35 cellular contexts compared by ENCODE assay signal in genomic region chr10:64329510-64329909, GRCh38.
"Had no signal": no experiment of that assay in that cellular context is flagged by ENCODE, and none has a peak within 500 bp of the region (broad histone marks: within the 10 kb centered on the region; RNA-seq: fewer than 3 reads in every experiment).

No MANE protein-coding gene starts in this region.

- H3K27me3 ChIP-seq: MG63 had no signal

- DNase-seq: Karpas-422, Kasumi-1, MG63, MM.1S, MV-4-11, NCI-H1048, NCI-H1092, NCI-H1092 treated with DMSO at 0.1 percent for 48 hours, NCI-H1105, NCI-H1105 treated with DMSO at 0.1 percent for 48 hours, NCI-H1417, NCI-H1417 treated with DMSO at 0.1 percent for 48 hours, NCI-H1436, NCI-H1436 treated with DMSO at 0.1 percent for 48 hours, NCI-H146, NCI-H1694, NCI-H1694 treated with DMSO at 0.1 percent for 48 hours, NCI-H187, NCI-H187 treated with DMSO at 0.1 percent for 48 hours, NCI-H1930, NCI-H2029, NCI-H2029 treated with DMSO at 0.1 percent for 48 hours, NCI-H2081, NCI-H2081 treated with DMSO at 0.1 percent for 48 hours, NCI-H2107, NCI-H2171, NCI-H2171 treated with DMSO at 0.1 percent for 48 hours, NCI-H2227 treated with DMSO at 0.1 percent for 48 hours, NCI-H226, NCI-H345, NCI-H446, NCI-H446 treated with DMSO at 0.1 percent for 48 hours, NCI-H510A, NCI-H510A treated with DMSO at 0.1 percent for 48 hours, NCI-H524 had no signal

- H3K36me3 ChIP-seq: MG63 had no signal

- H3K4me3 ChIP-seq: MG63 had no signal
